31 cellular contexts compared by ENCODE assay signal in genomic region chr5:44911501-44911900, GRCh38.
"Had no signal": no experiment of that assay in that cellular context is flagged by ENCODE, and none has a peak within 500 bp of the region (broad histone marks: within the 10 kb centered on the region; RNA-seq: fewer than 3 reads in every experiment).

No MANE protein-coding gene starts in this region.

- ATAC-seq: activated naive CD4-positive, alpha-beta T cell treated with anti-CD3 and anti-CD28 coated beads, Interleukin-2, amount 50 U/mL, for 72 hours; activated naive CD8-positive, alpha-beta T cell treated with anti-CD3 and anti-CD28 coated beads, Interleukin-2, amount 50 U/mL, for 24 hours; activated T-cell treated with anti-CD3 and anti-CD28 coated beads, Interleukin-2, amount 50 U/mL, for 4 hours; body of pancreas; Panc1; Right ventricle myocardium inferior had no signal

- H3K9me3 Mint-ChIP-seq: activated CD4-positive, alpha-beta memory T cell treated with anti-CD3 and anti-CD28 coated beads for 36 hours; activated CD4-positive, alpha-beta T cell treated with anti-CD3 and anti-CD28 coated beads, Interleukin-2, amount 10 ng/mL, durations not matched to agents 7 days and 5 days; activated T-cell treated with anti-CD3 and anti-CD28 coated beads, Interleukin-2, amount 50 U/mL, for 4 hours; T-helper 2 cell treated with Interferon-gamma antibody and Interleukin-4, amounts not matched to agents 5 μg/mL and 100 μg/mL, for 36 hours had no signal

- H3K27ac ChIP-seq: ascending aorta, body of pancreas, SJCRH30 had no signal

- H3K36me3 Mint-ChIP-seq: activated CD4-positive, alpha-beta memory T cell treated with anti-CD3 and anti-CD28 coated beads for 36 hours; activated naive CD4-positive, alpha-beta T cell treated with anti-CD3 and anti-CD28 coated beads, Interleukin-2, amount 50 U/mL, for 72 hours had no signal

- H3K27me3 ChIP-seq: ascending aorta, body of pancreas, SJCRH30 had no signal

- H3K4me2 ChIP-seq: SK-N-SH had no signal

- H3K4me1 ChIP-seq: ascending aorta, body of pancreas, SJCRH30 had no signal

- FAIRE-seq: bronchial epithelial cell had no signal

- H3K4me3 ChIP-seq: ascending aorta, body of pancreas, SJCRH30 had no signal

- H3K36me3 ChIP-seq: ascending aorta, SJCRH30 had no signal

- H3K9me2 ChIP-seq: SK-N-SH had no signal

- H3K4me1 Mint-ChIP-seq: activated CD4-positive, alpha-beta T cell treated with anti-CD3 and anti-CD28 coated beads, Interleukin-2, amount 10 ng/mL, durations not matched to agents 7 days and 5 days; activated naive CD8-positive, alpha-beta T cell treated with anti-CD3 and anti-CD28 coated beads, Interleukin-2, amount 50 U/mL, for 24 hours; central memory CD8-positive, alpha-beta T cell had no signal

- H3K9ac ChIP-seq: SK-N-SH had no signal

- H3K4me3 Mint-ChIP-seq: activated CD4-positive, alpha-beta memory T cell treated with anti-CD3 and anti-CD28 coated beads for 36 hours; activated CD4-positive, alpha-beta T cell treated with anti-CD3 and anti-CD28 coated beads, Interleukin-2, amount 10 ng/mL, durations not matched to agents 7 days and 5 days; activated naive CD8-positive, alpha-beta T cell treated with anti-CD3 and anti-CD28 coated beads, Interleukin-2, amount 50 U/mL, for 24 hours; activated T-cell treated with anti-CD3 and anti-CD28 coated beads, Interleukin-2, amount 50 U/mL, for 4 hours; central memory CD8-positive, alpha-beta T cell; T-helper 2 cell treated with Interferon-gamma antibody and Interleukin-4, amounts not matched to agents 5 μg/mL and 100 μg/mL, for 36 hours had no signal

- H3K27me3 Mint-ChIP-seq: activated CD4-positive, alpha-beta memory T cell treated with anti-CD3 and anti-CD28 coated beads for 36 hours; activated CD4-positive, alpha-beta T cell treated with anti-CD3 and anti-CD28 coated beads, Interleukin-2, amount 10 ng/mL, durations not matched to agents 7 days and 5 days; activated naive CD8-positive, alpha-beta T cell treated with anti-CD3 and anti-CD28 coated beads, Interleukin-2, amount 50 U/mL, for 24 hours; central memory CD8-positive, alpha-beta T cell had no signal

- H3K9me3 ChIP-seq: ascending aorta, body of pancreas, SJCRH30, SK-N-SH had no signal

- H3K27ac Mint-ChIP-seq: activated CD4-positive, alpha-beta memory T cell treated with anti-CD3 and anti-CD28 coated beads for 36 hours; activated CD4-positive, alpha-beta T cell treated with anti-CD3 and anti-CD28 coated beads, Interleukin-2, amount 10 ng/mL, durations not matched to agents 7 days and 5 days; activated naive CD4-positive, alpha-beta T cell treated with anti-CD3 and anti-CD28 coated beads, Interleukin-2, amount 50 U/mL, for 72 hours; activated naive CD8-positive, alpha-beta T cell treated with anti-CD3 and anti-CD28 coated beads, Interleukin-2, amount 50 U/mL, for 24 hours; T-helper 2 cell treated with Interferon-gamma antibody and Interleukin-4, amounts not matched to agents 5 μg/mL and 100 μg/mL, for 36 hours had no signal

- DNase-seq: activated CD4-positive, alpha-beta memory T cell treated with anti-CD3 and anti-CD28 coated beads for 36 hours; activated CD4-positive, alpha-beta T cell treated with anti-CD3 and anti-CD28 coated beads, Interleukin-2, amount 10 ng/mL, durations not matched to agents 7 days and 5 days; activated CD8-positive, alpha-beta memory T cell treated with anti-CD3 and anti-CD28 coated beads for 24 hours; activated effector memory CD4-positive, alpha-beta T cell treated with anti-CD3 and anti-CD28 coated beads, Interleukin-2, amount 50 U/mL, for 16 hours; activated naive CD4-positive, alpha-beta T cell treated with Interleukin-2 at 50 U/mL for 16 hours; activated naive CD8-positive, alpha-beta T cell treated with anti-CD3 and anti-CD28 coated beads, Interleukin-2, amount 50 U/mL, for 24 hours; activated T-cell treated with anti-CD3 and anti-CD28 coated beads, Interleukin-2, amount 50 U/mL, for 4 hours; amniotic stem cell; body of pancreas; Karpas-422; MM.1S; NCI-H1105 treated with DMSO at 0.1 percent for 48 hours; NCI-H1436 treated with DMSO at 0.1 percent for 48 hours; NCI-H187; NCI-H2081; NCI-H2171; NCI-H2227 treated with DMSO at 0.1 percent for 48 hours; NCI-H446 treated with DMSO at 0.1 percent for 48 hours; NCI-H526; NCI-H774; OCI-M1; RPMI8226; SJCRH30; SK-N-SH had no signal
